Comparison of ENCODE assay signal across 7 cellular contexts in the genomic region with DNA sequence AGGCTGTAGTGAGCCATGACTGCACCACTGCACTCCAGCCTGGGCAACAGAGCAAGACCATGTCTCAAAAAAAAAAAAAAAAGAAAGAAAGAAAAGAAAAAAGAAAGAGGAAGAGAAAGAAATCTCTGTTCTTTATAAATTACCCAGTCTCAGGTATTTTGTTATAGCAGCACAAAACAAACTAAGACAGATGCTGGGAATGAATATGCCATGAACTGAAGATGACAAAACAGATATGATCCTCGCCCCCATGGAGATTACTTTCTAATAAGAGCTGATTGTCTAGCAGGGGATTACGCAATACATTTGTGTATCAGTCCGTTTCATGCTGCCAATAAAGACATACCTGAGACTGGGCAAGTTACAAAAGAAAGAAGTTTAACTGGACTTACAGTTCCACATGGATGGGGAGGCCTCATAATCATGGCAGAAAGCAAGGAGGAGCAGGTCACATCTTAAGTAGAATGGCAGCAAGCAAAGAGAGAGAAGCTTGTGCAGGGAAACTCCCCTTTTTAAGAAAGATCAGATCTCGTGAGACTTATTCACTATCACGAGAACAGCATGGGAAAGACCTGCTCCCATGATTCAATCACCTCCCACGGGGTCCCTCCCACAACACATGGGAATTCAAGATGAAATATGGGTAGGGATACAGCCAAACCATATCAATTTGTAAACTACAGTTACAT. TPM values are rescaled to one million over a fixed set of nuclear protein-coding genes. Genes with fewer than 3 reads are reported as not detected.
DNase-seq lines count a peak whose midpoint lies in the region; ATAC-seq, FAIRE-seq and TF ChIP-seq lines count a peak whose summit lies in the region.
"Not testable (repeated sequence)": the region's sequence is repeated elsewhere in the genome, so short reads cannot be mapped to it uniquely, and the experiment has no call there.

No MANE protein-coding gene starts in this region.

- ATAC-seq in GM12878 = peak; percentile 63
- not testable (repeated sequence) for ATAC-seq in HepG2; stimulated activated effector memory CD8-positive, alpha-beta T cell treated with anti-CD3 and anti-CD28 coated beads, Interleukin-12 subunit alpha, Interleukin-12 subunit beta, amount 100 ng/mL, for 72 hours

- BruUV-seq in GM12878 (replicated peaks; lab: Mats Ljungman, UMichigan) = TSS peak; percentile 10
- BruUV-seq in HepG2 (replicated peaks; lab: Mats Ljungman, UMichigan) = not testable (repeated sequence)

- not testable (repeated sequence) for H3K14ac ChIP-seq in H9 (ENCODE audit: insufficient read depth, low read length)

- CTCF ChIA-PET in GM12878 (lab: Yijun Ruan, JAX) = interaction anchor here (0.7 to 1.7 kb wide), 5 partner anchors 19 to 69 kb away, joined by 3 to 7 read pairs (median 4); a partner anchor contains a TSS
- CTCF ChIA-PET in HepG2 (lab: Yijun Ruan, JAX; ENCODE audit: low intra/inter-chr PET ratio, low total read pairs) = not testable (repeated sequence)

- H3K79me1 ChIP-seq in H9 (ENCODE audit: insufficient read depth, low read depth, low read length, poor library complexity, severe bottlenecking) = not testable (repeated sequence)

- not testable (repeated sequence) for H3K36me3 ChIP-seq in GM12878 (ENCODE audit: control insufficient read depth in 2 of 2, insufficient read depth in 2 of 2, low read length in 1 of 2); HepG2 (replicated peaks in 1 of 2; ENCODE audit: control insufficient read depth in 1 of 2, insufficient read depth in 2 of 2, low read length in 2 of 2)

- H3K23ac ChIP-seq in H9 (ENCODE audit: insufficient read length, low read depth, low read length) = not testable (repeated sequence)

- not testable (repeated sequence) for H4K91ac ChIP-seq in H9 (ENCODE audit: insufficient read length, low read depth, low read length)

- SMC1A ChIA-PET in GM12878 (lab: Charles Lee; ENCODE audit: uncharacterized antibody, unreplicated experiment) = interaction anchor here (0.5 to 2.8 kb wide), 10 partner anchors 9 to 188 kb away, joined by 3 to 16 read pairs (median 5); a partner anchor contains a TSS

- POLR2A ChIA-PET in GM12878 (lab: Charles Lee) = interaction anchor here (0.6 to 2.2 kb wide), 5 partner anchors 10 to 50 kb away, joined by 4 to 8 read pairs (median 4); no protein-coding TSS in a partner anchor
- POLR2A ChIA-PET in HepG2 (lab: Yijun Ruan, JAX) = interaction anchor here (1.1 kb wide), 1 partner anchor 20 kb away, joined by 3 read pairs; no protein-coding TSS in a partner anchor

- H3K9ac ChIP-seq in H9 (ENCODE audit: extremely low read depth, insufficient read length, low read length); HepG2 (ENCODE audit: insufficient read depth, low read depth, low read length): not testable (repeated sequence)
- H3K9ac ChIP-seq in GM12878 (ENCODE audit: control insufficient read depth, insufficient read depth, low read length) = peak overlapping the region; percentile 64; the same call in 1 of the 2 replicates

- not testable (repeated sequence) for H2BK5ac ChIP-seq in H9 (ENCODE audit: insufficient read length, low read length)

- not testable (repeated sequence) for H3K4ac ChIP-seq in H9 (ENCODE audit: low read depth, low read length)

- H3K4me2 ChIP-seq in H9 (ENCODE audit: insufficient read depth, insufficient read length, low read length); HepG2 (ENCODE audit: low read depth, low read length): not testable (repeated sequence)
- peak overlapping the region; percentile 83 for H3K4me2 ChIP-seq in GM12878 (ENCODE audit: control insufficient read depth, insufficient read depth)

- not testable (repeated sequence) for FAIRE-seq in GM12878 (lab: Jason Lieb, UNC); HepG2 (lab: Jason Lieb, UNC)

- H3K27me3 Mint-ChIP-seq in H9 (ENCODE audit: low read depth); activated T-cell treated with anti-CD3 and anti-CD28 coated beads, Interleukin-2, amount 50 U/mL, for 24 hours: not testable (repeated sequence)

- not testable (repeated sequence) for H3T11ph ChIP-seq in H9 (ENCODE audit: low read length)

- no CpG with 5 or more reads among the region's 6 CpGs for WGBS in H9 (ENCODE audit: extremely low coverage, insufficient read length, low lambda C conversion rate)
- WGBS in GM12878 (ENCODE audit: insufficient coverage, insufficient replicate concordance, low lambda C conversion rate, missing lambda C conversion rate) = 41% methylated on average over 6 of the region's 6 CpGs
- 88% methylated on average over 6 of the region's 6 CpGs for WGBS in HepG2 (ENCODE audit: low lambda C conversion rate)

- not testable (repeated sequence) for H2BK20ac ChIP-seq in H9 (ENCODE audit: low read depth, low read length, poor library complexity, severe bottlenecking)

- H3K36me3 Mint-ChIP-seq in H9 (ENCODE audit: insufficient read depth in 1 of 3, low read depth in 3 of 3) = peaks cover 9 to 21% (median 14%) of the 10 kb centered on the region in 3 experiments
- H3K36me3 Mint-ChIP-seq in activated T-cell treated with anti-CD3 and anti-CD28 coated beads, Interleukin-2, amount 50 U/mL, for 24 hours (ENCODE audit: low read depth) = peaks cover 76% of the 10 kb centered on the region
- not testable (repeated sequence) for H3K36me3 Mint-ChIP-seq in stimulated activated effector memory CD8-positive, alpha-beta T cell treated with anti-CD3 and anti-CD28 coated beads, Interleukin-12 subunit alpha, Interleukin-12 subunit beta, amount 100 ng/mL, for 72 hours

- not testable (repeated sequence) for H2BK120ac ChIP-seq in H9 (ENCODE audit: low read depth, low read length, poor library complexity, severe bottlenecking)

- H3K27me3 ChIP-seq in H9 (ENCODE audit: insufficient read depth, low read length); GM12878 (replicated peaks in 1 of 2; ENCODE audit: control insufficient read depth in 2 of 2, insufficient read depth in 2 of 2, low read length in 1 of 2); HepG2 (ENCODE audit: control insufficient read depth in 1 of 2, insufficient read depth in 2 of 2, low read length in 2 of 2): not testable (repeated sequence)

- H3K27ac ChIP-seq in H9 (ENCODE audit: insufficient read length, low read depth, low read length); HepG2 (ENCODE audit: extremely low read length, insufficient read depth, low read length): not testable (repeated sequence)
- H3K27ac ChIP-seq in GM12878 (ENCODE audit: control insufficient read depth, insufficient read depth) = peak overlapping the region; percentile 94

- not testable (repeated sequence) for H4K5ac ChIP-seq in H9 (ENCODE audit: insufficient read length, low read depth, low read length)

- in situ Hi-C loops in GM12878 (cut with MboI); HepG2 (cut with HindIII; ENCODE audit: extremely low pct_ligation_motif_present, low pct_unique_long_range_greater_than_20kb): not testable (repeated sequence)

- H3K79me2 ChIP-seq in H9 (ENCODE audit: insufficient read depth, low read length) = peaks cover 48% of the 10 kb centered on the region; the same call in 1 of the 2 replicates
- peaks cover 85% of the 10 kb centered on the region for H3K79me2 ChIP-seq in GM12878 (ENCODE audit: control insufficient read depth, insufficient read depth, low read length)
- H3K79me2 ChIP-seq in HepG2 (ENCODE audit: insufficient read depth, low read length) = peaks cover 78% of the 10 kb centered on the region

- not testable (repeated sequence) for H3K18ac ChIP-seq in H9 (ENCODE audit: insufficient read length, low read depth, low read length)

- H3K27ac Mint-ChIP-seq in H9 = peak overlapping the region; percentile 24 to 85 (median 82); a peak in 5 of 7 replicates
- H3K27ac Mint-ChIP-seq in activated T-cell treated with anti-CD3 and anti-CD28 coated beads, Interleukin-2, amount 50 U/mL, for 24 hours = peak overlapping the region; percentile 53
- not testable (repeated sequence) for H3K27ac Mint-ChIP-seq in stimulated activated effector memory CD8-positive, alpha-beta T cell treated with anti-CD3 and anti-CD28 coated beads, Interleukin-12 subunit alpha, Interleukin-12 subunit beta, amount 100 ng/mL, for 72 hours

- not testable (repeated sequence) for H3K4me3 Mint-ChIP-seq in H9; activated T-cell treated with anti-CD3 and anti-CD28 coated beads, Interleukin-2, amount 50 U/mL, for 24 hours
- H3K4me3 Mint-ChIP-seq in stimulated activated effector memory CD8-positive, alpha-beta T cell treated with anti-CD3 and anti-CD28 coated beads, Interleukin-12 subunit alpha, Interleukin-12 subunit beta, amount 100 ng/mL, for 72 hours = peak overlapping the region; percentile 15

- H2AK5ac ChIP-seq in H9 (ENCODE audit: insufficient read length, low read length) = not testable (repeated sequence)

- not testable (repeated sequence) for H2BK15ac ChIP-seq in H9 (ENCODE audit: low read depth, low read length)

- H4K20me1 ChIP-seq in H9 (ENCODE audit: control insufficient read depth, insufficient read depth, insufficient read length); GM12878 (ENCODE audit: control insufficient read depth, insufficient read depth): not testable (repeated sequence)
- H4K20me1 ChIP-seq in HepG2 (ENCODE audit: insufficient read depth, low read length) = peaks cover 11% of the 10 kb centered on the region

- intact Hi-C loops in GM12878 (cut with micrococcal nuclease; ENCODE audit: unreplicated experiment); HepG2 (cut with micrococcal nuclease; ENCODE audit: unreplicated experiment): not testable (repeated sequence)

- TF ChIP-seq RAD21 in Ishikawa (IDR thresholded peaks at IDR 0.05; ENCODE audit: low read depth); GM12878 (IDR thresholded peaks at IDR 0.05; ENCODE audit: insufficient read depth, low read depth, low read length); HepG2 (CRISPR knock-in tag; IDR thresholded peaks at IDR 0.05): not testable (repeated sequence)

- H3K4me1 Mint-ChIP-seq in H9 = peaks cover 68 to 78% of the 10 kb centered on the region in 2 experiments
- H3K4me1 Mint-ChIP-seq in activated T-cell treated with anti-CD3 and anti-CD28 coated beads, Interleukin-2, amount 50 U/mL, for 24 hours (ENCODE audit: low read depth) = peaks cover 59% of the 10 kb centered on the region
- H3K4me1 Mint-ChIP-seq in stimulated activated effector memory CD8-positive, alpha-beta T cell treated with anti-CD3 and anti-CD28 coated beads, Interleukin-12 subunit alpha, Interleukin-12 subunit beta, amount 100 ng/mL, for 72 hours = peaks cover 56% of the 10 kb centered on the region

- not testable (repeated sequence) for H3K23me2 ChIP-seq in H9 (ENCODE audit: insufficient read length, low read depth, low read length, poor library complexity, severe bottlenecking)

- not testable (repeated sequence) for H4K8ac ChIP-seq in H9 (replicated peaks; ENCODE audit: insufficient read length, low read depth, low read length)

- not testable (repeated sequence) for H2AFZ ChIP-seq in H9 (ENCODE audit: low read length); GM12878 (ENCODE audit: control insufficient read depth, low read depth, low read length); HepG2 (ENCODE audit: low read length)

- DNase-seq in GM12865 (ENCODE audit: low read depth) = peak; percentile 42
- not testable (repeated sequence) for DNase-seq in H9; activated T-cell treated with anti-CD3 and anti-CD28 coated beads, Interleukin-2, amount 50 U/mL, for 24 hours; GM12878 (ENCODE audit: low read depth, low spot score); stimulated activated effector memory CD8-positive, alpha-beta T cell treated with anti-CD3 and anti-CD28 coated beads, Interleukin-12 subunit alpha, Interleukin-12 subunit beta, amount 100 ng/mL, for 72 hours (ENCODE audit: low spot score in 2 of 2)
- peak; percentile 26 for DNase-seq in HepG2 (ENCODE audit: low spot score)

- H3K9me3 ChIP-seq in H9 (ENCODE audit: control insufficient read depth, low read depth, low read length) = not testable (repeated sequence)
- H3K9me3 ChIP-seq in GM12878 (replicated peaks; ENCODE audit: control insufficient read depth, insufficient read depth, low read length) (peaks cover 17% of the 10 kb centered on the region), HepG2 (ENCODE audit: low read length) (peaks cover 17% of the 10 kb centered on the region)

- not testable (repeated sequence) for TF ChIP-seq CTCF in GM12865 (IDR thresholded peaks at IDR 0.05; ENCODE audit: insufficient read depth, low read depth, low read length, missing control alignments); H9 (conservative IDR thresholded peaks at IDR 0.05); GM12878 (IDR thresholded peaks at IDR 0.05 in 2 of 3, conservative IDR thresholded peaks at IDR 0.05 in 1 of 3; ENCODE audit: control insufficient read depth in 2 of 3, extremely low read depth in 1 of 3, insufficient read depth in 1 of 3, low read depth in 3 of 3, low read length in 3 of 3); HepG2 (CRISPR knock-in tag; IDR thresholded peaks at IDR 0.05)

- peaks cover 8 to 11% of the 10 kb centered on the region in 2 experiments for H3K9me3 Mint-ChIP-seq in H9
- H3K9me3 Mint-ChIP-seq in activated T-cell treated with anti-CD3 and anti-CD28 coated beads, Interleukin-2, amount 50 U/mL, for 24 hours = peaks cover 20% of the 10 kb centered on the region
- not testable (repeated sequence) for H3K9me3 Mint-ChIP-seq in stimulated activated effector memory CD8-positive, alpha-beta T cell treated with anti-CD3 and anti-CD28 coated beads, Interleukin-12 subunit alpha, Interleukin-12 subunit beta, amount 100 ng/mL, for 72 hours

- H3K4me1 ChIP-seq in H9 (ENCODE audit: insufficient read depth, low read length) (peaks cover 21% of the 10 kb centered on the region), GM12878 (ENCODE audit: control insufficient read depth, insufficient read depth, low read length) (peaks cover 31% of the 10 kb centered on the region), HepG2 (ENCODE audit: insufficient read depth, low read length) (peaks cover 15% of the 10 kb centered on the region)

- H2BK12ac ChIP-seq in H9 (ENCODE audit: insufficient read length, low read depth, low read length) = not testable (repeated sequence)

- H3K4me3 ChIP-seq in GM12865 (ENCODE audit: low read depth, low read length) (peak overlapping the region; percentile 31), GM12878 (peak overlapping the region; percentile 59; the same call in 1 of the 2 replicates)
- H3K4me3 ChIP-seq in HepG2 (replicated peaks in 1 of 3; ENCODE audit: insufficient read depth in 1 of 3, low read depth in 2 of 3, low read length in 3 of 3) = not testable (repeated sequence)

- TF ChIP-seq EP300 in Ishikawa (IDR thresholded peaks at IDR 0.05; ENCODE audit: borderline replicate concordance); GM12878 (IDR thresholded peaks at IDR 0.05; ENCODE audit: borderline replicate concordance in 1 of 2, control insufficient read depth in 1 of 2, low read depth in 2 of 2, low read length in 2 of 2); HepG2 (IDR thresholded peaks at IDR 0.05; ENCODE audit: low read depth in 2 of 2, low read length in 2 of 2); HepG2 (CRISPR knock-in tag; IDR thresholded peaks at IDR 0.05; ENCODE audit: borderline replicate concordance): not testable (repeated sequence)

- TF ChIP-seq POLR2A in GM12878 (IDR thresholded peaks at IDR 0.05; ENCODE audit: low read depth, low read length); HepG2 (IDR thresholded peaks at IDR 0.05; ENCODE audit: insufficient read depth in 1 of 2, low read depth in 2 of 2, low read length in 2 of 2): not testable (repeated sequence)

- H3K56ac ChIP-seq in H9 (ENCODE audit: insufficient read length, low read depth, low read length) = not testable (repeated sequence)

- RAD21 ChIA-PET in GM12878 (lab: Charles Lee; ENCODE audit: unreplicated experiment) = interaction anchor here (0.6 to 1.9 kb wide), 4 partner anchors 11 to 69 kb away, joined by 3 to 8 read pairs (median 5); a partner anchor contains a TSS

RNA-seq across cellular contexts. Expression of a gene that starts 29.1 kb away (rescaled TPM):
- total RNA-seq in H9 (2021) = 84.0 and 85.3 TPM in 2 replicates
- 68.9 and 73.9 TPM in 2 replicates for total RNA-seq in GM12878 (2013; cell fraction: nucleolus; rRNA removed)
- 44.5 and 55.5 TPM in 2 replicates for total RNA-seq in GM12878 (2014; rRNA removed)
- 50.9 TPM in 2 replicates for total RNA-seq in GM12878 (2014; rRNA removed; fragmentation: Illumina TruSeq; extraction: Trizol)
- 48.4 and 50.7 TPM in 2 replicates for total RNA-seq in GM12878 (2021)
- polyA plus RNA-seq in GM12878 (2011; ENCODE audit: low read depth) = 15.2 TPM
- polyA plus RNA-seq in GM12878 (2011; rRNA removed) = 61.5 and 64.7 TPM in 2 replicates
- 40.9 and 41.2 TPM in 2 replicates for polyA plus RNA-seq in GM12878 (2011; cell fraction: cytosol; rRNA removed)
- polyA plus RNA-seq in GM12878 (2011; cell fraction: nucleus; rRNA removed) = 34.3 and 43.8 TPM in 2 replicates
- polyA plus RNA-seq in GM12878 (2012) = 23.6 and 28.8 TPM in 2 replicates
- polyA plus RNA-seq in GM12878 (2014; fragmentation: Illumina TruSeq; extraction: Trizol) = 46.9 and 64.0 TPM in 2 replicates
- 1 to 10 TPM; 4.3 to 7.7 TPM for polyA plus RNA-seq in GM12878 (2014; fragmentation: Nextera tagmentation; extraction: Ambion mirVana)
- polyA plus RNA-seq in GM12878 (2014; rRNA removed) = 30.7 and 35.4 TPM in 2 replicates
- 10 to 100 TPM; 27.8 to 28.2 TPM for polyA plus RNA-seq in GM12878 (2016; fragmentation: Nextera tagmentation; extraction: Ambion mirVana)
- polyA minus RNA-seq in GM12878 (2011; rRNA and poly(A)+ RNA removed) = 111 and 144 TPM in 2 replicates
- 39.8 and 43.9 TPM in 2 replicates for polyA minus RNA-seq in GM12878 (2011; cell fraction: cytosol; rRNA and poly(A)+ RNA removed)
- polyA minus RNA-seq in GM12878 (2011; cell fraction: nucleus; rRNA and poly(A)+ RNA removed) = 24.8 and 39.9 TPM in 2 replicates
- total RNA-seq in HepG2 (2016; rRNA removed; fragmentation: Illumina TruSeq; extraction: Trizol) = 53.6 and 78.0 TPM in 2 replicates
- 13.9 and 16.6 TPM in 2 replicates for total RNA-seq in HepG2 (2016; cell fraction: cytosol; rRNA removed; fragmentation: Illumina TruSeq; extraction: Trizol; ENCODE audit: low read depth)
- 52.4 and 73.5 TPM in 2 replicates for total RNA-seq in HepG2 (2016; cell fraction: insoluble cytoplasmic fraction; rRNA removed; fragmentation: Illumina TruSeq; extraction: Trizol)
- total RNA-seq in HepG2 (2016; cell fraction: membrane; rRNA removed; fragmentation: Illumina TruSeq; extraction: Trizol) = 54.3 and 57.1 TPM in 2 replicates
- total RNA-seq in HepG2 (2016; cell fraction: nucleus; rRNA removed; fragmentation: Illumina TruSeq; extraction: Trizol) = 37.5 and 42.2 TPM in 2 replicates
- polyA plus RNA-seq in HepG2 (2011; rRNA removed) = 31.7 and 33.6 TPM in 2 replicates
- polyA plus RNA-seq in HepG2 (2011; cell fraction: cytosol; rRNA removed) = 25.6 and 34.6 TPM in 2 replicates
- polyA plus RNA-seq in HepG2 (2011; cell fraction: nucleus; rRNA removed) = 16.7 and 20.7 TPM in 2 replicates
- polyA plus RNA-seq in HepG2 (2012) = 26.7 and 31.9 TPM in 2 replicates
- 5.1 and 5.2 TPM in 2 replicates for polyA plus RNA-seq in HepG2 (2016; cell fraction: cytosol; fragmentation: Illumina TruSeq; extraction: Trizol; ENCODE audit: low read depth)
- polyA plus RNA-seq in HepG2 (2016; cell fraction: insoluble cytoplasmic fraction; fragmentation: Illumina TruSeq; extraction: Trizol; ENCODE audit: low read depth) = 49.8 and 50.1 TPM in 2 replicates
- 19.6 and 21.6 TPM in 2 replicates for polyA plus RNA-seq in HepG2 (2016; cell fraction: membrane; fragmentation: Illumina TruSeq; extraction: Trizol; ENCODE audit: low read depth)
- polyA plus RNA-seq in HepG2 (2016; cell fraction: nucleus; fragmentation: Illumina TruSeq; extraction: Trizol; ENCODE audit: insufficient read depth, low read depth) = 22.7 and 23.9 TPM in 2 replicates
- 103 and 117 TPM in 2 replicates for polyA minus RNA-seq in HepG2 (2011; rRNA and poly(A)+ RNA removed; ENCODE audit: low replicate concordance)
- polyA minus RNA-seq in HepG2 (2011; cell fraction: cytosol; rRNA and poly(A)+ RNA removed) = 41.9 and 50.8 TPM in 2 replicates
- 52.0 and 58.4 TPM in 2 replicates for polyA minus RNA-seq in HepG2 (2011; cell fraction: nucleus; rRNA and poly(A)+ RNA removed)
